1 cellular context compared by ENCODE assay signal in genomic region chr6:116370717-116371383, GRCh38.
TF ChIP-seq lines count a peak whose summit lies in the region.

TSS of gene DSE (plus strand) at chr6:116370947. CDS start at chr6:116399251, 28,304 bp downstream.

TF ChIP-seq in HepG2, 621 proteins besides CTCF, POLR2A, EP300 and RAD21 (continued from another document):
- peak; percentile 59 for TF ChIP-seq ZNF687 (CRISPR knock-in tag; IDR thresholded peaks at IDR 0.05)
- TF ChIP-seq MXD4 (CRISPR knock-in tag; IDR thresholded peaks at IDR 0.05), result no peak
- TF ChIP-seq ZNF234 (CRISPR knock-in tag; conservative IDR thresholded peaks at IDR 0.05), result no peak
- no peak for TF ChIP-seq JDP2 (CRISPR knock-in tag; IDR thresholded peaks at IDR 0.05; ENCODE audit: borderline replicate concordance)
- no peak for TF ChIP-seq TFDP1 (CRISPR knock-in tag; IDR thresholded peaks at IDR 0.05; ENCODE audit: borderline replicate concordance)
- no peak for TF ChIP-seq KDM4B (CRISPR knock-in tag; IDR thresholded peaks at IDR 0.05)
- TF ChIP-seq ZBTB8A (CRISPR knock-in tag; IDR thresholded peaks at IDR 0.05; ENCODE audit: borderline replicate concordance, low read depth), result no peak
- TF ChIP-seq CENPBD1 (CRISPR knock-in tag; IDR thresholded peaks at IDR 0.05; ENCODE audit: borderline replicate concordance, low read depth), result no peak
- TF ChIP-seq NFKB2 (CRISPR knock-in tag; IDR thresholded peaks at IDR 0.05; ENCODE audit: borderline replicate concordance), result peak; percentile 65; the same call in 1 of the 2 replicates
- TF ChIP-seq ZNF761 (CRISPR knock-in tag; conservative IDR thresholded peaks at IDR 0.05), result peak; percentile 65; the same call in 1 of the 2 replicates
- 0 out of 2 replicates have a peak, but pooled peaks have one; percentile 46 for TF ChIP-seq REXO4 (CRISPR knock-in tag; IDR thresholded peaks at IDR 0.05; ENCODE audit: borderline replicate concordance)
- no peak for TF ChIP-seq ZNF883 (CRISPR knock-in tag; IDR thresholded peaks at IDR 0.05; ENCODE audit: not compliant biosample characterization)
- no peak for TF ChIP-seq ZNF616 (CRISPR knock-in tag; IDR thresholded peaks at IDR 0.05; ENCODE audit: low read depth)
- TF ChIP-seq ZNF350 (CRISPR knock-in tag; IDR thresholded peaks at IDR 0.05; ENCODE audit: borderline replicate concordance, low read depth), result no peak
- peak; percentile 50; the same call in 1 of the 2 replicates for TF ChIP-seq ZMYM4 (CRISPR knock-in tag; IDR thresholded peaks at IDR 0.05)
- 0 out of 2 replicates have a peak, but pooled peaks have one; percentile 48 for TF ChIP-seq ZNF253 (CRISPR knock-in tag; IDR thresholded peaks at IDR 0.05; ENCODE audit: borderline replicate concordance)
- TF ChIP-seq SRSF1 (optimal IDR thresholded peaks at IDR 0.05; ENCODE audit: low read depth, low read length), result no peak
- no peak for TF ChIP-seq GRHL1 (CRISPR knock-in tag; conservative IDR thresholded peaks at IDR 0.05)
- no peak for TF ChIP-seq E2F2 (CRISPR knock-in tag; IDR thresholded peaks at IDR 0.05; ENCODE audit: borderline replicate concordance)
- no peak for TF ChIP-seq FOXJ3 (CRISPR knock-in tag; IDR thresholded peaks at IDR 0.05; ENCODE audit: borderline replicate concordance)
- TF ChIP-seq TOE1 (CRISPR knock-in tag; IDR thresholded peaks at IDR 0.05), result no peak
- no peak for TF ChIP-seq TFDP2 (CRISPR knock-in tag; IDR thresholded peaks at IDR 0.05)
- TF ChIP-seq TRIM22 (IDR thresholded peaks at IDR 0.05), result no peak
- no peak for TF ChIP-seq U2AF2 (IDR thresholded peaks at IDR 0.05; ENCODE audit: low read depth, low read length)
- TF ChIP-seq SIN3A (IDR thresholded peaks at IDR 0.05; ENCODE audit: borderline replicate concordance, low read depth, low read length), result no peak
- TF ChIP-seq THRA (CRISPR knock-in tag; IDR thresholded peaks at IDR 0.05; ENCODE audit: borderline replicate concordance), result no peak
- TF ChIP-seq KLF9 (CRISPR knock-in tag; IDR thresholded peaks at IDR 0.05; ENCODE audit: low read depth), result no peak
- no peak for TF ChIP-seq HMGXB4 (CRISPR knock-in tag; IDR thresholded peaks at IDR 0.05; ENCODE audit: borderline replicate concordance in 1 of 2, low read depth in 1 of 2)
- TF ChIP-seq GPBP1L1 (CRISPR knock-in tag; IDR thresholded peaks at IDR 0.05), result no peak
- TF ChIP-seq THYN1 (CRISPR knock-in tag; IDR thresholded peaks at IDR 0.05; ENCODE audit: borderline replicate concordance, low read depth), result no peak
- TF ChIP-seq ZFP37 (CRISPR knock-in tag; IDR thresholded peaks at IDR 0.05; ENCODE audit: borderline replicate concordance), result no peak
- no peak for TF ChIP-seq IKZF5 (CRISPR knock-in tag; IDR thresholded peaks at IDR 0.05)
